In genomic region chr3:177905895-177906511, GRCh38 we compare ENCODE assay signal across 9 cellular contexts.
A peak's percentile ranks its signal among the peaks of the same experiment; 100 is the strongest.
DNase-seq lines count a peak whose midpoint lies in the region; ATAC-seq and TF ChIP-seq lines count a peak whose summit lies in the region.
"Had no signal": no experiment of that assay in that cellular context is flagged by ENCODE, and none has a peak within 500 bp of the region (broad histone marks: within the 10 kb centered on the region; RNA-seq: fewer than 3 reads in every experiment).

No MANE protein-coding gene starts in this region.

- no peaks in the 10 kb centered on the region for H3K36me3 ChIP-seq in Panc1 (ENCODE audit: control insufficient read depth, insufficient read depth, low read length)

- CTCF ChIA-PET in AG04450 (lab: Charles Lee) (interaction anchor here (1.1 to 3.1 kb wide), 4 partner anchors 85 to 479 kb away, joined by 3 to 17 read pairs (median 4); no protein-coding TSS in a partner anchor), Panc1 (lab: Charles Lee) (no interaction called here)

- no peaks in the 10 kb centered on the region for H3K27me3 Mint-ChIP-seq in neural crest cell (ENCODE audit: low read depth)
- H3K27me3 Mint-ChIP-seq in T-helper 17 cell, result no peaks in the 10 kb centered on the region
- H3K27me3 Mint-ChIP-seq: CD4-positive, CD25-positive, alpha-beta regulatory T cell had no signal

- in situ Hi-C loops in Panc1 (cut with HindIII; ENCODE audit: low pct_unique_long_range_greater_than_20kb, low sequenced_read_pairs), result no loop called here

- H3K4me3 Mint-ChIP-seq in neural crest cell (no peak overlapping the region), T-helper 17 cell (no peak overlapping the region)
- H3K4me3 Mint-ChIP-seq: CD4-positive, CD25-positive, alpha-beta regulatory T cell had no signal

- no TSS peak for BruUV-seq in Panc1 (replicated peaks; lab: Mats Ljungman, UMichigan)

- TF ChIP-seq CTCF in AG04450 (IDR thresholded peaks at IDR 0.05; ENCODE audit: low read depth, low read length), result peak; percentile 43
- no peak for TF ChIP-seq CTCF in Panc1 (IDR thresholded peaks at IDR 0.05)
- TF ChIP-seq CTCF in fibroblast of the aortic adventitia (IDR thresholded peaks at IDR 0.05; ENCODE audit: insufficient read depth, low read length), result peak; percentile 57
- no peak for TF ChIP-seq CTCF in neural crest cell (conservative IDR thresholded peaks at IDR 0.05)

- DNase-seq in AG04450 (ENCODE audit: low read depth, low spot score) (peak; percentile 63), Panc1 (ENCODE audit: low read depth, low spot score) (no peak), fibroblast of the aortic adventitia (ENCODE audit: low read depth) (peak; percentile 90), neural crest cell (ENCODE audit: low read depth, low spot score) (no peak), T-helper 17 cell (no peak)
- DNase-seq: CD4-positive, CD25-positive, alpha-beta regulatory T cell had no signal

- POLR2A ChIA-PET in AG04450 (lab: Yijun Ruan, JAX) (interaction anchor here (0.7 to 1.8 kb wide), 11 partner anchors 27 to 546 kb away, joined by 3 to 7 read pairs (median 3); no protein-coding TSS in a partner anchor), Panc1 (lab: Charles Lee) (interaction anchor here (0.5 to 0.7 kb wide), 3 partner anchors 428 to 780 kb away, joined by 3 to 5 read pairs (median 4); no protein-coding TSS in a partner anchor)

- H3K36me3 Mint-ChIP-seq in neural crest cell (ENCODE audit: low read depth) (peaks cover 4% of the 10 kb centered on the region), T-helper 17 cell (ENCODE audit: low read depth) (no peaks in the 10 kb centered on the region)

- H3K9me3 ChIP-seq in AG04450 (ENCODE audit: control insufficient read depth, insufficient read depth, low read length) (no peaks in the 10 kb centered on the region), Panc1 (ENCODE audit: control insufficient read depth, insufficient read depth, low read depth, low read length) (no peaks in the 10 kb centered on the region), T-helper 17 cell (ENCODE audit: control insufficient read depth, low read length, poor library complexity, severe bottlenecking) (no peaks in the 10 kb centered on the region)

- intact Hi-C loops in Panc1 (cut with micrococcal nuclease; ENCODE audit: unreplicated experiment), result no loop called here

- H3K9me3 Mint-ChIP-seq in neural crest cell, result no peaks in the 10 kb centered on the region

- H3K27ac Mint-ChIP-seq in neural crest cell (ENCODE audit: unreplicated experiment), result peak overlapping the region; percentile 82
- no peak overlapping the region for H3K27ac Mint-ChIP-seq in T-helper 17 cell
- H3K27ac Mint-ChIP-seq: CD4-positive, CD25-positive, alpha-beta regulatory T cell had no signal

- H3K4me1 ChIP-seq in Panc1 (ENCODE audit: control insufficient read depth, insufficient read depth, low read length), result peaks cover 19% of the 10 kb centered on the region; the same call in 1 of the 2 replicates

- H3K27me3 ChIP-seq in AG04450 (ENCODE audit: control insufficient read depth, insufficient read depth, low read length) (no peaks in the 10 kb centered on the region), Panc1 (ENCODE audit: control insufficient read depth, insufficient read depth, low read length) (no peaks in the 10 kb centered on the region)

- H3K4me1 Mint-ChIP-seq in neural crest cell (peaks cover 15% of the 10 kb centered on the region), T-helper 17 cell (no peaks in the 10 kb centered on the region)
- H3K4me1 Mint-ChIP-seq: CD4-positive, CD25-positive, alpha-beta regulatory T cell had no signal

- H3K4me3 ChIP-seq in AG04450 (ENCODE audit: low read depth, low read length), result no peak overlapping the region
- H3K4me3 ChIP-seq in Panc1 (ENCODE audit: low read depth in 2 of 2, low read length in 2 of 2), result no peak overlapping the region
- no peak overlapping the region for H3K4me3 ChIP-seq in fibroblast of the aortic adventitia (ENCODE audit: low read depth, low read length)

- peak overlapping the region; percentile 90 for H3K27ac ChIP-seq in AG04450 (ENCODE audit: low read depth, low read length)
- peak overlapping the region; percentile 81 for H3K27ac ChIP-seq in Panc1 (ENCODE audit: low read length)

- ATAC-seq in Panc1 (peak; percentile 63), T-helper 17 cell (no peak), GM21360 (IDR thresholded peaks at IDR 0.05; ENCODE audit: unreplicated experiment) (no peak), GM21825 (IDR thresholded peaks at IDR 0.05; ENCODE audit: unreplicated experiment) (no peak), GM21529 (IDR thresholded peaks at IDR 0.05; ENCODE audit: unreplicated experiment) (no peak)

Comparison
In these comparisons a context has a peak if more than half of its experiments do, and no peak if none do; other contexts are left out.
1. DNase-seq: peak in AG04450 (single experiment) and fibroblast of the aortic adventitia (single experiment); none in Panc1 (single experiment), neural crest cell (single experiment) and T-helper 17 cell (0 of 3).
2. CTCF ChIP-seq: peak in AG04450 (single experiment) and fibroblast of the aortic adventitia (single experiment); none in Panc1 (single experiment) and neural crest cell (single experiment).